In genomic region chr17:55343114-55343513, GRCh38 we compare ENCODE assay signal across 21 cellular contexts.
DNase-seq lines count a peak whose midpoint lies in the region; ATAC-seq, FAIRE-seq and TF ChIP-seq lines count a peak whose summit lies in the region.
"Had no signal": no experiment of that assay in that cellular context is flagged by ENCODE, and none has a peak within 500 bp of the region (broad histone marks: within the 10 kb centered on the region; RNA-seq: fewer than 3 reads in every experiment).

No MANE protein-coding gene starts in this region.

- no peak for TF ChIP-seq RAD21 in A549 (conservative IDR thresholded peaks at IDR 0.05 in 1 of 2, IDR thresholded peaks at IDR 0.05 in 1 of 2)

- H3K4me1 Mint-ChIP-seq in activated CD4-positive, alpha-beta T cell treated with anti-CD3 and anti-CD28 coated beads, Interleukin-2, amount 10 ng/mL, durations not matched to agents 7 days and 5 days: peaks cover 61% of the 10 kb centered on the region

- H3K36me3 ChIP-seq in KOPT-K1 (ENCODE audit: insufficient read depth, low read length): no peaks in the 10 kb centered on the region
- no peaks in the 10 kb centered on the region for H3K36me3 ChIP-seq in effector memory CD4-positive, alpha-beta T cell (ENCODE audit: control insufficient read depth, insufficient read depth, low read length)
- H3K36me3 ChIP-seq: BLaER1 had no signal

- H3K27me3 ChIP-seq in effector memory CD4-positive, alpha-beta T cell (replicated peaks; ENCODE audit: control insufficient read depth, insufficient read depth, low read length, poor library complexity, severe bottlenecking): no peaks in the 10 kb centered on the region
- H3K27me3 ChIP-seq: BLaER1 had no signal

- no peak for FAIRE-seq in A549 (lab: Jason Lieb, UNC)
- FAIRE-seq: A204.1, GM12878, GM19239 had no signal

- no peak overlapping the region for H3K4me3 Mint-ChIP-seq in activated CD4-positive, alpha-beta T cell treated with anti-CD3 and anti-CD28 coated beads, Interleukin-2, amount 10 ng/mL, durations not matched to agents 7 days and 5 days
- H3K4me3 Mint-ChIP-seq: CD8-positive, alpha-beta T cell had no signal

- POLR2A ChIA-PET in activated CD4-positive, alpha-beta T cell treated with anti-CD3 and anti-CD28 coated beads, Interleukin-2, amount 10 ng/mL, durations not matched to agents 7 days and 5 days (lab: Charles Lee): no interaction called here
- POLR2A ChIA-PET in A549 (lab: Yijun Ruan, JAX): no interaction called here

- H3K9me3 ChIP-seq in A549 (peaks cover 7% of the 10 kb centered on the region; the same call in 2 of the 3 replicates), KOPT-K1 (ENCODE audit: insufficient read depth, low read length, poor library complexity, severe bottlenecking) (peaks cover 7% of the 10 kb centered on the region)
- no peaks in the 10 kb centered on the region for H3K9me3 ChIP-seq in effector memory CD4-positive, alpha-beta T cell (ENCODE audit: control insufficient read depth, low read length)

- ATAC-seq in A549 (no peak), HG02870 (IDR thresholded peaks at IDR 0.05; ENCODE audit: unreplicated experiment) (no peak)
- ATAC-seq: CD8-positive, alpha-beta T cell; GM12878 had no signal

- H3K36me3 Mint-ChIP-seq in activated CD4-positive, alpha-beta T cell treated with anti-CD3 and anti-CD28 coated beads, Interleukin-2, amount 10 ng/mL, durations not matched to agents 7 days and 5 days (ENCODE audit: low read depth): peaks cover 14% of the 10 kb centered on the region
- H3K36me3 Mint-ChIP-seq: CD8-positive, alpha-beta T cell had no signal

- no peak for TF ChIP-seq CTCF in A549 (IDR thresholded peaks at IDR 0.05)

- H3K27ac ChIP-seq in A549 (no peak overlapping the region), KOPT-K1 (ENCODE audit: low read depth, low read length, poor library complexity, severe bottlenecking) (peak overlapping the region; percentile 97)
- H3K27ac ChIP-seq in effector memory CD4-positive, alpha-beta T cell (ENCODE audit: insufficient read depth, low read length, poor library complexity, severe bottlenecking): peak overlapping the region; percentile 27
- H3K27ac ChIP-seq: BLaER1 had no signal

- no peak overlapping the region for H3K4me2 ChIP-seq in A549
- H3K4me2 ChIP-seq: BLaER1 had no signal

- TF ChIP-seq EP300 in A549 (IDR thresholded peaks at IDR 0.05): no peak

- peak overlapping the region; percentile 87 for H3K27ac Mint-ChIP-seq in activated CD4-positive, alpha-beta T cell treated with anti-CD3 and anti-CD28 coated beads, Interleukin-2, amount 10 ng/mL, durations not matched to agents 7 days and 5 days

- H3K9me3 Mint-ChIP-seq in activated CD4-positive, alpha-beta T cell treated with anti-CD3 and anti-CD28 coated beads, Interleukin-2, amount 10 ng/mL, durations not matched to agents 7 days and 5 days: peaks cover 17% of the 10 kb centered on the region

- peaks cover 14% of the 10 kb centered on the region for H3K27me3 Mint-ChIP-seq in activated CD4-positive, alpha-beta T cell treated with anti-CD3 and anti-CD28 coated beads, Interleukin-2, amount 10 ng/mL, durations not matched to agents 7 days and 5 days

- no peak for TF ChIP-seq POLR2A in A549 (IDR thresholded peaks at IDR 0.05; ENCODE audit: low read length)

- CTCF ChIA-PET in activated CD4-positive, alpha-beta T cell treated with anti-CD3 and anti-CD28 coated beads, Interleukin-2, amount 10 ng/mL, durations not matched to agents 7 days and 5 days (lab: Charles Lee): no interaction called here
- CTCF ChIA-PET in A549 (lab: Yijun Ruan, JAX): interaction anchor here (1.0 to 7.4 kb wide), 3 partner anchors 9 to 350 kb away, joined by 3 to 92 read pairs (median 4); no protein-coding TSS in a partner anchor

- no peak overlapping the region for H3K4me3 ChIP-seq in A549
- H3K4me3 ChIP-seq in effector memory CD4-positive, alpha-beta T cell (ENCODE audit: insufficient read depth, low read depth, low read length, poor library complexity, severe bottlenecking): no peak overlapping the region
- H3K4me3 ChIP-seq: BLaER1, GM12878 had no signal

- WGBS in A549 (ENCODE audit: missing lambda C conversion rate): 50% methylated on average over 2 of the region's 2 CpGs

- no peak for DNase-seq in activated CD4-positive, alpha-beta T cell treated with anti-CD3 and anti-CD28 coated beads, Interleukin-2, amount 10 ng/mL, durations not matched to agents 7 days and 5 days
- DNase-seq in activated CD4-positive, alpha-beta T cell treated with anti-CD3 and anti-CD28 coated beads, Interleukin-2, amount 50 U/mL, for 4 hours: no peak
- no peak for DNase-seq in A549 (ENCODE audit: low read depth in 1 of 2, low spot score in 1 of 2)
- no peak for DNase-seq in effector memory CD4-positive, alpha-beta T cell
- no peak for DNase-seq in NCI-H1694 (lab: John Stamatoyannopoulos, UW)
- DNase-seq: Calu3; CD8-positive, alpha-beta T cell; EL; Karpas-422; NCI-H1048; NCI-H1436; NCI-H2029; NCI-H345; NCI-H524 treated with DMSO at 0.1 percent for 48 hours; SIG-M5 had no signal

- H3K4me1 ChIP-seq in A549: no peaks in the 10 kb centered on the region; the same call in 2 of the 3 replicates
- peaks cover 35% of the 10 kb centered on the region for H3K4me1 ChIP-seq in effector memory CD4-positive, alpha-beta T cell (ENCODE audit: control insufficient read depth, insufficient read depth, low read length, poor library complexity, severe bottlenecking)
- H3K4me1 ChIP-seq: BLaER1 had no signal

TF ChIP-seq in A549, 52 proteins besides CTCF, POLR2A, EP300 and RAD21:
- TF ChIP-seq MAFK (IDR thresholded peaks at IDR 0.05; ENCODE audit: partially characterized antibody) (peak; percentile 58), ZC3H11A (IDR thresholded peaks at IDR 0.05) (no peak)

Comparison
In these comparisons a context has a peak if more than half of its experiments do, and no peak if none do; other contexts are left out.
1. H3K27ac ChIP-seq: peak in KOPT-K1 (single experiment) and effector memory CD4-positive, alpha-beta T cell (single experiment); none in A549 (0 of 2).